In genomic region chr22:37187552-37187890, GRCh38 we compare ENCODE assay signal across 10 cellular contexts. TPM values are rescaled to one million over a fixed set of nuclear protein-coding genes. Genes with fewer than 3 reads are reported as not detected.
A peak's percentile ranks its signal among the peaks of the same experiment; 100 is the strongest.
DNase-seq lines count a peak whose midpoint lies in the region; ATAC-seq and TF ChIP-seq lines count a peak whose summit lies in the region.
"Had no signal": no experiment of that assay in that cellular context is flagged by ENCODE, and none has a peak within 500 bp of the region (broad histone marks: within the 10 kb centered on the region; RNA-seq: fewer than 3 reads in every experiment).

No MANE protein-coding gene starts in this region.

- H3K4me3 ChIP-seq in BLaER1 (peak overlapping the region; percentile 26; the same call in 1 of the 2 replicates), SJSA1 (peak overlapping the region; percentile 34), fibroblast of villous mesenchyme (ENCODE audit: low read depth, low read length) (peak overlapping the region; percentile 72)

- TF ChIP-seq CTCF in fibroblast of villous mesenchyme (IDR thresholded peaks at IDR 0.05; ENCODE audit: insufficient read depth, low read depth, low read length), result no peak
- no peak for TF ChIP-seq CTCF in omental fat pad (IDR thresholded peaks at IDR 0.05)

- DNase-seq in SJSA1 (ENCODE audit: low read depth in 1 of 2, low spot score in 2 of 2), result peak in 1 of 2 experiments; percentile 60
- DNase-seq in fibroblast of villous mesenchyme (ENCODE audit: low read depth), result peak; percentile 81
- DNase-seq in omental fat pad (ENCODE audit: low spot score), result no peak
- no peak for DNase-seq in SK-N-DZ (ENCODE audit: low spot score)
- DNase-seq: MV-4-11 had no signal

- peak overlapping the region; percentile 64 for H3K27ac ChIP-seq in BLaER1
- H3K27ac ChIP-seq in SJSA1, result peak overlapping the region; percentile 62

- no peaks in the 10 kb centered on the region for H4K20me1 ChIP-seq in BLaER1

- peak overlapping the region; percentile 51 for H3K9ac ChIP-seq in BLaER1

- H3K27me3 ChIP-seq in BLaER1 (no peaks in the 10 kb centered on the region), SJSA1 (replicated peaks) (no peaks in the 10 kb centered on the region)

- ATAC-seq in omental fat pad (ENCODE audit: low FRiP score), result peak; percentile 30
- ATAC-seq in HG03460 (IDR thresholded peaks at IDR 0.05; ENCODE audit: unreplicated experiment), result no peak
- no peak for ATAC-seq in HG03097 (IDR thresholded peaks at IDR 0.05; ENCODE audit: low FRiP score, unreplicated experiment)
- no peak for ATAC-seq in GM21367 (IDR thresholded peaks at IDR 0.05; ENCODE audit: unreplicated experiment)

- H3K4me2 ChIP-seq in BLaER1, result peak overlapping the region; percentile 80

- no peaks in the 10 kb centered on the region for H3K9me3 ChIP-seq in BLaER1
- H3K9me3 ChIP-seq in SJSA1 (replicated peaks), result no peaks in the 10 kb centered on the region

- H3K36me3 ChIP-seq in BLaER1 (no peaks in the 10 kb centered on the region), SJSA1 (no peaks in the 10 kb centered on the region)

- peaks cover 64% of the 10 kb centered on the region for H3K4me1 ChIP-seq in BLaER1
- H3K4me1 ChIP-seq in SJSA1 (replicated peaks), result peaks cover 33% of the 10 kb centered on the region

RNA-seq across cellular contexts. Expression of gene C1QTNF6, which starts 0.5 kb away (rescaled TPM):
- 3.4 and 4.7 TPM in 2 replicates for total RNA-seq in SJSA1 (2014; rRNA removed; shearing (Covaris generic))
- total RNA-seq in fibroblast of villous mesenchyme (9.5 and 10.6 TPM in 2 replicates), omental fat pad (1 to 10 TPM; 1.0 to 2.8 (median 1.4) TPM)
- polyA plus RNA-seq in SK-N-DZ (2014; cell fraction: cytosol; rRNA removed), result 1.0 and 1.8 TPM in 2 replicates
- polyA plus RNA-seq in SK-N-DZ (2014; cell fraction: nucleus; rRNA removed), result 2.6 and 4.0 TPM in 2 replicates

RNA-seq across cellular contexts. Expression of gene SSTR3, which starts 24.8 kb away (rescaled TPM):
- total RNA-seq in SJSA1 (2014; rRNA removed; shearing (Covaris generic)), result not detected in 2 replicates
- total RNA-seq in fibroblast of villous mesenchyme, result not detected in 2 replicates
- under 1 TPM in 2 of 4 donors, not detected in 2; 0.12 to 0.28 TPM for total RNA-seq in omental fat pad
- 0.05 and 0.08 TPM in 2 replicates for polyA plus RNA-seq in SK-N-DZ (2014; cell fraction: cytosol; rRNA removed)
- polyA plus RNA-seq in SK-N-DZ (2014; cell fraction: nucleus; rRNA removed), result 0.03 TPM in 1 of 2 replicates, not detected in the other
- total RNA-seq: subcutaneous adipose tissue had no signal

RNA-seq across cellular contexts. Expression of gene IL2RB, which starts 37.8 kb away (rescaled TPM):
- total RNA-seq in SJSA1 (2014; rRNA removed; shearing (Covaris generic)), result not detected in 2 replicates
- total RNA-seq in fibroblast of villous mesenchyme (under 0.01 and 0.64 TPM in 2 replicates), omental fat pad (1 to 10 TPM in 3 of 4 donors, under 1 TPM in 1; 0.95 to 4.4 (median 1.5) TPM)
- polyA plus RNA-seq in SK-N-DZ (2014; cell fraction: cytosol; rRNA removed), result 0.22 TPM in 1 of 2 replicates, not detected in the other
- not detected in 2 replicates for polyA plus RNA-seq in SK-N-DZ (2014; cell fraction: nucleus; rRNA removed)

RNA-seq across cellular contexts. Expression of gene RAC2, which starts 56.5 kb away (rescaled TPM):
- 2.0 and 2.1 TPM in 2 replicates for total RNA-seq in SJSA1 (2014; rRNA removed; shearing (Covaris generic))
- total RNA-seq in fibroblast of villous mesenchyme (8.1 and 11.2 TPM in 2 replicates), omental fat pad (10 to 100 TPM; 11.0 to 51.6 (median 20.0) TPM)
- polyA plus RNA-seq in SK-N-DZ (2014; cell fraction: cytosol; rRNA removed), result 0.44 and 0.71 TPM in 2 replicates
- not detected in 2 replicates for polyA plus RNA-seq in SK-N-DZ (2014; cell fraction: nucleus; rRNA removed)
